ENCODE assay signal across 10 cellular contexts in the genomic region with DNA sequence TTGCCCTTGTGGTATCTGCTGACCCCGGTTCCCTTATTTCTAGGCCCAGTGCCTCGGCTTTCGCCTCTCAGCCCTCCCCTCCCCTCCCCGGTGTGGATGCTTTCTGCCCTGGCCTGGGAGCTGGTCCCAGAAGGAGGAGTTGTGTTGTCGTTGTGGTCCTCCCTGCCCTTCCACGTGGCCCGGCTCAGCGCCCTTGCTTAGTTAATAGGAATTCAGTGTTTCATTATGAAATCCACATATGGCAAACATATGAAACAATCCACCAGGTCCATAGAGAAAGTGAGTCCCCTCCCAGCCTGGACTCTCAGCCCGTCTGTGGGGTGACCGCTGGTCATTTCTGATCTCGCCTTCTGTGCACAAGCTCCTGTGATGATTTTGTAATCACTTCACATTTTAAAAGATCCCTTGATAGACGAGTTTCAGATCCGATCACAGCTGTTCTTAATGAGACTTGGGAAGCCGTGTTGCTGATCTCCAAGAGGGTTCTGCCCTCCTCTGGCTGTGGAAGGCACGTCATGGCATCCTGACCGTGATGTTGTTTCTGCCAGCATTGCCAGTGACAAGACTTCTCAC.
DNase-seq lines count a peak whose midpoint lies in the region; ATAC-seq and TF ChIP-seq lines count a peak whose summit lies in the region.
"Had no signal": no experiment of that assay in that cellular context is flagged by ENCODE, and none has a peak within 500 bp of the region (broad histone marks: within the 10 kb centered on the region; RNA-seq: fewer than 3 reads in every experiment).

No MANE protein-coding gene starts in this region.

- H3K9me3 ChIP-seq in neural progenitor cell (ENCODE audit: low read depth) = no peaks in the 10 kb centered on the region
- H3K9me3 ChIP-seq in lower lobe of right lung = no peaks in the 10 kb centered on the region
- H3K9me3 ChIP-seq: upper lobe of left lung had no signal

- peaks cover 30% of the 10 kb centered on the region for H3K4me1 ChIP-seq in ACC112 (ENCODE audit: control insufficient read depth, insufficient read depth, low read length, unreplicated experiment)
- peaks cover 16% of the 10 kb centered on the region for H3K4me1 ChIP-seq in neural progenitor cell
- peaks cover 8% of the 10 kb centered on the region for H3K4me1 ChIP-seq in lower lobe of right lung

- peaks cover 8% of the 10 kb centered on the region for H3K27me3 Mint-ChIP-seq in neural progenitor cell (ENCODE audit: insufficient read depth, low read depth)
- H3K27me3 Mint-ChIP-seq in activated naive CD8-positive, alpha-beta T cell treated with anti-CD3 and anti-CD28 coated beads, Interleukin-2, amount 50 U/mL, for 24 hours = no peaks in the 10 kb centered on the region

- peak overlapping the region; percentile 30; the same call in 1 of the 2 replicates for H3K4me3 ChIP-seq in ACC112 (ENCODE audit: low read depth, low read length)
- H3K4me3 ChIP-seq in fibroblast of the aortic adventitia (ENCODE audit: low read depth, low read length) = no peak overlapping the region
- no peak overlapping the region for H3K4me3 ChIP-seq in neural progenitor cell
- H3K4me3 ChIP-seq in lower lobe of right lung = no peak overlapping the region
- H3K4me3 ChIP-seq: upper lobe of left lung had no signal

- H3K27ac Mint-ChIP-seq in neural progenitor cell = peak overlapping the region; percentile 69
- H3K27ac Mint-ChIP-seq in activated naive CD8-positive, alpha-beta T cell treated with anti-CD3 and anti-CD28 coated beads, Interleukin-2, amount 50 U/mL, for 24 hours = no peak overlapping the region

- H3K4me1 Mint-ChIP-seq in neural progenitor cell = peaks cover 23% of the 10 kb centered on the region
- H3K4me1 Mint-ChIP-seq in activated naive CD8-positive, alpha-beta T cell treated with anti-CD3 and anti-CD28 coated beads, Interleukin-2, amount 50 U/mL, for 24 hours = peaks cover 3% of the 10 kb centered on the region

- no peaks in the 10 kb centered on the region for H3K27me3 ChIP-seq in ACC112 (ENCODE audit: insufficient read depth, low read length)
- H3K27me3 ChIP-seq in neural progenitor cell = no peaks in the 10 kb centered on the region
- H3K27me3 ChIP-seq in lower lobe of right lung (ENCODE audit: low read depth) = no peaks in the 10 kb centered on the region
- H3K27me3 ChIP-seq: upper lobe of left lung had no signal

- no peaks in the 10 kb centered on the region for H3K9me3 Mint-ChIP-seq in neural progenitor cell
- H3K9me3 Mint-ChIP-seq in activated naive CD8-positive, alpha-beta T cell treated with anti-CD3 and anti-CD28 coated beads, Interleukin-2, amount 50 U/mL, for 24 hours = no peaks in the 10 kb centered on the region

- DNase-seq in LHCN-M2 (ENCODE audit: low read depth) = peak; percentile 52
- peak; percentile 91 for DNase-seq in fibroblast of the aortic adventitia (ENCODE audit: low read depth)
- DNase-seq in neural progenitor cell (ENCODE audit: low spot score) = no peak
- DNase-seq in SKM-1 treated with dmso at 0.1 percent for 144 hours (lab: John Stamatoyannopoulos, UW; ENCODE audit: unreplicated experiment) = no peak
- DNase-seq in lower lobe of right lung = no peak
- no peak for DNase-seq in activated naive CD8-positive, alpha-beta T cell treated with anti-CD3 and anti-CD28 coated beads, Interleukin-2, amount 50 U/mL, for 24 hours
- DNase-seq: activated CD4-positive, CD25-positive, alpha-beta regulatory T cell treated with anti-CD3 and anti-CD28 coated beads, Interleukin-2, amount 50 U/mL, for 72 hours; upper lobe of left lung had no signal

- H3F3A ChIP-seq in neural progenitor cell (ENCODE audit: low read depth) = no peaks in the 10 kb centered on the region

- peak overlapping the region; percentile 23 for H2AFZ ChIP-seq in ACC112 (ENCODE audit: low read length, unreplicated experiment)
- no peak overlapping the region for H2AFZ ChIP-seq in neural progenitor cell (replicated peaks)

- no peak overlapping the region for H3K4me2 ChIP-seq in neural progenitor cell

- no peak for ATAC-seq in GM18907 (IDR thresholded peaks at IDR 0.05; ENCODE audit: unreplicated experiment)
- no peak for ATAC-seq in lower lobe of right lung
- ATAC-seq in activated naive CD8-positive, alpha-beta T cell treated with anti-CD3 and anti-CD28 coated beads, Interleukin-2, amount 50 U/mL, for 24 hours = no peak

- H3K4me3 Mint-ChIP-seq in neural progenitor cell = no peak overlapping the region
- no peak overlapping the region for H3K4me3 Mint-ChIP-seq in activated naive CD8-positive, alpha-beta T cell treated with anti-CD3 and anti-CD28 coated beads, Interleukin-2, amount 50 U/mL, for 24 hours

- H3K27ac ChIP-seq in ACC112 (ENCODE audit: low read depth, low read length) = peak overlapping the region; percentile 4; the same call in 1 of the 2 replicates
- H3K27ac ChIP-seq in neural progenitor cell = no peak overlapping the region
- no peak overlapping the region for H3K27ac ChIP-seq in lower lobe of right lung

- no peaks in the 10 kb centered on the region for H3K36me3 ChIP-seq in ACC112 (ENCODE audit: insufficient read depth, low read length)
- no peaks in the 10 kb centered on the region for H3K36me3 ChIP-seq in neural progenitor cell
- peaks cover 50% of the 10 kb centered on the region for H3K36me3 ChIP-seq in lower lobe of right lung

- peaks cover 3% of the 10 kb centered on the region for H3K36me3 Mint-ChIP-seq in neural progenitor cell
- H3K36me3 Mint-ChIP-seq in activated naive CD8-positive, alpha-beta T cell treated with anti-CD3 and anti-CD28 coated beads, Interleukin-2, amount 50 U/mL, for 24 hours (ENCODE audit: low read depth) = peaks cover 4% of the 10 kb centered on the region

- H3K79me2 ChIP-seq in ACC112 (ENCODE audit: control insufficient read depth, insufficient read depth, low read length, unreplicated experiment) (no peaks in the 10 kb centered on the region), neural progenitor cell (ENCODE audit: low read depth) (no peaks in the 10 kb centered on the region)

- TF ChIP-seq CTCF in fibroblast of the aortic adventitia (IDR thresholded peaks at IDR 0.05; ENCODE audit: insufficient read depth, low read length) (peak; percentile 61), neural progenitor cell (IDR thresholded peaks at IDR 0.05) (no peak), lower lobe of right lung (IDR thresholded peaks at IDR 0.05) (no peak)

- H3K9ac ChIP-seq in neural progenitor cell = no peak overlapping the region

- H4K20me1 ChIP-seq in neural progenitor cell (ENCODE audit: low read depth) = no peaks in the 10 kb centered on the region

- intact Hi-C loops in lower lobe of right lung (cut with DNase I) = no loop called here

Comparison
In these comparisons a context has a peak if more than half of its experiments do, and no peak if none do; other contexts are left out.
1. DNase-seq: peak in LHCN-M2 (single experiment) and fibroblast of the aortic adventitia (single experiment); none in neural progenitor cell (single experiment), SKM-1 treated with dmso at 0.1 percent for 144 hours (single experiment), lower lobe of right lung (single experiment) and activated naive CD8-positive, alpha-beta T cell treated with anti-CD3 and anti-CD28 coated beads, Interleukin-2, amount 50 U/mL, for 24 hours (single experiment).